ENCODE assay signal across 8 cellular contexts in genomic region chr7:35253680-35254495, GRCh38. TPM values are rescaled to one million over a fixed set of nuclear protein-coding genes. Genes with fewer than 3 reads are reported as not detected.
DNase-seq lines count a peak whose midpoint lies in the region; ATAC-seq and TF ChIP-seq lines count a peak whose summit lies in the region.

TSS of gene TBX20 (minus strand) at chr7:35254100. CDS start at chr7:35253620, 480 bp downstream.

- H3K4me3 Mint-ChIP-seq in Calu3 (ENCODE audit: low read depth, unreplicated experiment), result peak within 1 kb of the TSS; percentile 71
- H3K4me3 Mint-ChIP-seq in activated B cell treated with CpG ODN at 0.5 μM for 24 hours, result peak within 1 kb of the TSS; percentile 70

- peak within 1 kb of the TSS; percentile 80 for H2BK12ac ChIP-seq in trophoblast cell (ENCODE audit: low read length)

- H3K4me2 ChIP-seq in trophoblast cell (ENCODE audit: low read length), result peak within 1 kb of the TSS; percentile 88

- H3K9me3 Mint-ChIP-seq in Calu3 (ENCODE audit: low read depth, unreplicated experiment), result no peaks in the 10 kb centered on the region
- peaks cover 2% of the 10 kb centered on the region for H3K9me3 Mint-ChIP-seq in activated B cell treated with CpG ODN at 0.5 μM for 24 hours

- peak within 1 kb of the TSS; percentile 60 for H3K9ac ChIP-seq in trophoblast cell (ENCODE audit: low read length)

- TF ChIP-seq CTCF in Calu3 (IDR thresholded peaks at IDR 0.05; ENCODE audit: unreplicated experiment) (no peak), activated B cell treated with CpG ODN at 0.5 μM for 24 hours (IDR thresholded peaks at IDR 0.05) (no peak)

- no peak within 1 kb of the TSS for H3K23ac ChIP-seq in trophoblast cell (ENCODE audit: low read length)

- peaks cover 7% of the 10 kb centered on the region for H3K9me3 ChIP-seq in trophoblast cell (ENCODE audit: insufficient read depth, low read depth, low read length)

- H3K27ac ChIP-seq in trophoblast cell (ENCODE audit: low read depth, low read length), result no peak within 1 kb of the TSS

- peak within 1 kb of the TSS; percentile 26 for H3K14ac ChIP-seq in trophoblast cell (ENCODE audit: low read length)

- H2BK5ac ChIP-seq in trophoblast cell (ENCODE audit: low read depth, low read length, poor library complexity), result no peak within 1 kb of the TSS

- no CpG with 5 or more reads among the region's 77 CpGs for WGBS in trophoblast cell (ENCODE audit: extremely low coverage, insufficient coverage, insufficient read length)

- peak within 1 kb of the TSS; percentile 77 for H4K8ac ChIP-seq in trophoblast cell (ENCODE audit: low read depth, low read length)

- no TSS peak for BruUV-seq in Calu3 (replicated peaks; lab: Mats Ljungman, UMichigan)

- H3K4ac ChIP-seq in trophoblast cell (ENCODE audit: low read depth, low read length), result no peak within 1 kb of the TSS

- H3K79me2 ChIP-seq in trophoblast cell (ENCODE audit: control insufficient read depth, insufficient read depth, low read length, poor library complexity), result peaks cover 2% of the 10 kb centered on the region

- H3K36me3 Mint-ChIP-seq in Calu3 (ENCODE audit: insufficient read depth, unreplicated experiment) (peaks cover 3% of the 10 kb centered on the region), activated B cell treated with CpG ODN at 0.5 μM for 24 hours (ENCODE audit: low read depth) (no peaks in the 10 kb centered on the region)

- peak; percentile 46 for ATAC-seq in HG03095 (IDR thresholded peaks at IDR 0.05; ENCODE audit: unreplicated experiment)
- ATAC-seq in activated B cell treated with CpG ODN at 0.5 μM for 24 hours (ENCODE audit: low read depth), result peak; percentile 75
- ATAC-seq in Right ventricle myocardium superior (ENCODE audit: poor library complexity), result peak; percentile 80
- no peak for ATAC-seq in HG02642 (IDR thresholded peaks at IDR 0.05; ENCODE audit: poor library complexity, unreplicated experiment)

- H3K4me1 Mint-ChIP-seq in Calu3 (ENCODE audit: low read depth, unreplicated experiment) (peaks cover 19% of the 10 kb centered on the region), activated B cell treated with CpG ODN at 0.5 μM for 24 hours (peaks cover 16% of the 10 kb centered on the region)

- peaks cover 9 to 34% of the 10 kb centered on the region in 2 experiments for H3K4me1 ChIP-seq in trophoblast cell (ENCODE audit: control insufficient read depth in 1 of 2, insufficient read depth in 2 of 2, low read length in 2 of 2)

- intact Hi-C loops in Calu3 (cut with micrococcal nuclease; ENCODE audit: unreplicated experiment) (no loop called here), activated B cell treated with CpG ODN at 0.5 μM for 24 hours (cut with micrococcal nuclease) (loop anchor here (5.0 kb wide), 1 partner anchor 217 kb away; the partner anchor contains the start of gene DPY19L1), Right ventricle myocardium superior (cut with DNase I) (loop anchor here (5.0 to 10.0 kb wide), 2 partner anchors 171 to 268 kb away; no protein-coding TSS in a partner anchor)

- peaks cover 81% of the 10 kb centered on the region for H3K27me3 ChIP-seq in trophoblast cell (ENCODE audit: insufficient read depth, low read length)

- POLR2A ChIA-PET in activated B cell treated with CpG ODN at 0.5 μM for 24 hours (lab: Charles Lee), result no interaction called here

- no peak within 1 kb of the TSS for H2AK5ac ChIP-seq in trophoblast cell (ENCODE audit: low read length)

- H2AFZ ChIP-seq in trophoblast cell (ENCODE audit: insufficient read depth, low read length, poor library complexity), result peak within 1 kb of the TSS; percentile 77

- H2BK120ac ChIP-seq in trophoblast cell (ENCODE audit: insufficient read depth, low read length, poor library complexity), result peak within 1 kb of the TSS; percentile 26

- H4K91ac ChIP-seq in trophoblast cell (ENCODE audit: low read depth, low read length), result peak within 1 kb of the TSS; percentile 38

- peak within 1 kb of the TSS; percentile 6 for H4K12ac ChIP-seq in trophoblast cell (ENCODE audit: low read depth, low read length)

- H3K79me1 ChIP-seq in trophoblast cell (ENCODE audit: low read length), result peaks cover 11% of the 10 kb centered on the region

- CTCF ChIA-PET in Calu3 (lab: Charles Lee), result no interaction called here
- CTCF ChIA-PET in activated B cell treated with CpG ODN at 0.5 μM for 24 hours (lab: Charles Lee), result no interaction called here

- peak within 1 kb of the TSS; percentile 75 for H3K4me3 ChIP-seq in trophoblast cell (ENCODE audit: low read depth, low read length)

- peak; percentile 59 for DNase-seq in Calu3
- DNase-seq in activated B cell treated with CpG ODN at 0.5 μM for 24 hours, result no peak
- DNase-seq in Right ventricle myocardium superior, result peak; percentile 91
- DNase-seq in trophoblast cell, result peak; percentile 69 to 83
- DNase-seq in superior temporal gyrus (ENCODE audit: extremely low spot score), result no peak
- DNase-seq in GDM1 (lab: John Stamatoyannopoulos, UW), result no peak

- no peaks in the 10 kb centered on the region for H3K36me3 ChIP-seq in trophoblast cell (ENCODE audit: control insufficient read depth in 1 of 2, insufficient read depth in 2 of 2, low read length in 2 of 2)

- H3K27ac Mint-ChIP-seq in Calu3 (ENCODE audit: unreplicated experiment) (no peak within 1 kb of the TSS), activated B cell treated with CpG ODN at 0.5 μM for 24 hours (no peak within 1 kb of the TSS)

- H3K18ac ChIP-seq in trophoblast cell (ENCODE audit: low read length), result peak within 1 kb of the TSS; percentile 42

- H3K27me3 Mint-ChIP-seq in Calu3 (ENCODE audit: unreplicated experiment) (peaks cover 65% of the 10 kb centered on the region), activated B cell treated with CpG ODN at 0.5 μM for 24 hours (peaks cover 78% of the 10 kb centered on the region)

RNA-seq across cellular contexts. Expression of gene TBX20, which starts in this region (rescaled TPM):
- total RNA-seq in Calu3 (2022) (3.3 and 3.4 TPM in 2 replicates), activated B cell treated with CpG ODN at 0.5 μM for 24 hours (0.10 and 0.11 TPM in 2 replicates), Right ventricle myocardium superior (124 TPM)
- 8.2 and 8.9 TPM in 2 replicates for polyA plus RNA-seq in trophoblast cell (2013)

Comparison
In these comparisons a context has a peak if more than half of its experiments do, and no peak if none do; other contexts are left out.
1. RNA of gene TBX20 (total RNA-seq): 124 TPM in Right ventricle myocardium superior (single experiment); 3.3 to 3.4 TPM in Calu3 and 0.10 to 0.11 TPM in activated B cell treated with CpG ODN at 0.5 μM for 24 hours; every median in the first group is over 10 times any median in the second.
2. Peak in ATAC-seq in activated B cell treated with CpG ODN at 0.5 μM for 24 hours; RNA of the gene not detected or under 1 TPM.
3. DNase-seq: peak in Calu3 (single experiment), Right ventricle myocardium superior (single experiment) and trophoblast cell (2 of 2); none in activated B cell treated with CpG ODN at 0.5 μM for 24 hours (single experiment), superior temporal gyrus (single experiment) and GDM1 (single experiment).